8 cellular contexts compared by ENCODE assay signal in the genomic region with DNA sequence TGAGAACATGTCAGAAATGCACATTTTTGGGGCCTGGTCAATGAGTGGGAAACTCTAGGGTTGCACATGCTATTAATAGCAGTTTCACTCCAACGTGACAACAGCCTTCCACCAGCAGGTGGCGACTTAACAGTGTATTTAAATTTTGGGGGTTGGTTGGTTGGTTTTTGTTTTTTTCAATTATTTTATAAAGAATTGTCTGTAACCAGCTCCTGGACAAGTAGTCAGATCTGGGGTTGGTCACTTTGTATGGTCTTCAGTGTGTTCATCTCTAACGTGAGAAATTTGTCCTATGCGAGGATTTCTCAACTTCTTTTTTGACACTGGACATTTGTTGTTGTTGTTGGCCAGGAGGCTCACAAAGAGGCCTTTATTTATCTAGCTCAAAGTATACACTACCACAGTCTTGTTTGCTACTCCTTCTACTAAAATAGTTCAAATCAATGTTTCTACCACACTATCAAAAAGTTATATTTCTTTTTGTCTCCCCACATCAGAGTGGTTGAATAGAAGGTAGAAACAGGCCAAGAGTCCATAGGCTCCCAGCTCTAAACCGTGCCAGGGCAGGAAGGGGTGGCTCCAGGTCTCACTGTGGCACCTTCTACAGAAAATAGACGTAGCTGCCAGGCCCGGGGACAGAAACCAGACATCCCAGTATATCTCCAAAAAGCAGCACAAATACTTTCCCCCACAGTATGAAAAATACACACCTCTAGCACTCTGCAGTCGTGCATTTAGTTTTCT.
DNase-seq lines count a peak whose midpoint lies in the region; ATAC-seq and TF ChIP-seq lines count a peak whose summit lies in the region.

No MANE protein-coding gene starts in this region.

- H3K4me1 Mint-ChIP-seq in activated T-helper 1 cell treated with anti-CD3 and anti-CD28 coated beads, Interleukin-12 subunit alpha, Interleukin-12 subunit beta, Interleukin-2, Interleukin-4 antibody, amounts not matched to agents 30 ng/mL and 10 ng/mL and 1 ng/mL, durations not matched to agents 14 hours and 24 hours and 36 hours (ENCODE audit: low read depth) = peaks cover 10% of the 10 kb centered on the region
- H3K4me1 Mint-ChIP-seq in osteocyte (ENCODE audit: unreplicated experiment) = no peaks in the 10 kb centered on the region

- H3K36me3 Mint-ChIP-seq in activated T-helper 1 cell treated with anti-CD3 and anti-CD28 coated beads, Interleukin-12 subunit alpha, Interleukin-12 subunit beta, Interleukin-2, Interleukin-4 antibody, amounts not matched to agents 30 ng/mL and 10 ng/mL and 1 ng/mL, durations not matched to agents 14 hours and 24 hours and 36 hours (ENCODE audit: low read depth) = no peaks in the 10 kb centered on the region
- no peaks in the 10 kb centered on the region for H3K36me3 Mint-ChIP-seq in osteocyte (ENCODE audit: unreplicated experiment)

- H3K79me2 ChIP-seq in PC-3 (ENCODE audit: low read length) = no peaks in the 10 kb centered on the region

- H3K4me2 ChIP-seq in PC-3 (ENCODE audit: low read length) = no peak overlapping the region

- 26 to 27% methylated on average over 7 to 8 of the region's 8 CpGs for WGBS in transverse colon (ENCODE audit: low coverage in 1 of 2), 2 donors

- in situ Hi-C loops in transverse colon (cut with MboI; ENCODE audit: low pct_ligation_motif_present in 1 of 4, low pct_unique_long_range_greater_than_20kb in 1 of 4, low sequenced_read_pairs in 3 of 4) = loop anchor here in 3 of 4 donors (5.0 to 10.0 kb wide), 4 partner anchors 167 to 297 kb away; no protein-coding TSS in a partner anchor

- no peaks in the 10 kb centered on the region for H3F3A ChIP-seq in PC-3 (ENCODE audit: low read length, unreplicated experiment)

- no peak overlapping the region for H3K27ac ChIP-seq in PC-3 (ENCODE audit: low read length)
- no peak overlapping the region for H3K27ac ChIP-seq in transverse colon

- no peak overlapping the region for H3K27ac Mint-ChIP-seq in activated T-helper 1 cell treated with anti-CD3 and anti-CD28 coated beads, Interleukin-12 subunit alpha, Interleukin-12 subunit beta, Interleukin-2, Interleukin-4 antibody, amounts not matched to agents 30 ng/mL and 10 ng/mL and 1 ng/mL, durations not matched to agents 14 hours and 24 hours and 36 hours
- no peak overlapping the region for H3K27ac Mint-ChIP-seq in osteocyte (ENCODE audit: unreplicated experiment)

- H3K36me3 ChIP-seq in PC-3 (ENCODE audit: low read depth, low read length) (no peaks in the 10 kb centered on the region), transverse colon (no peaks in the 10 kb centered on the region)

- H3K4me1 ChIP-seq in PC-3 (ENCODE audit: insufficient read depth, low read length) (no peaks in the 10 kb centered on the region), transverse colon (peaks cover 0 to 8% (median 0%) of the 10 kb centered on the region in 4 donors)

- TF ChIP-seq CTCF in AG04449 (IDR thresholded peaks at IDR 0.05; ENCODE audit: insufficient read depth, low read length, missing control alignments) (peak; percentile 63), PC-3 (conservative IDR thresholded peaks at IDR 0.05; ENCODE audit: low read depth, low read length) (peak; percentile 70), osteocyte (IDR thresholded peaks at IDR 0.05) (peak; percentile 84), transverse colon (IDR thresholded peaks at IDR 0.05) (peak; percentile 73 to 87 (median 80))

- no peak overlapping the region for H3K4me3 Mint-ChIP-seq in activated T-helper 1 cell treated with anti-CD3 and anti-CD28 coated beads, Interleukin-12 subunit alpha, Interleukin-12 subunit beta, Interleukin-2, Interleukin-4 antibody, amounts not matched to agents 30 ng/mL and 10 ng/mL and 1 ng/mL, durations not matched to agents 14 hours and 24 hours and 36 hours
- H3K4me3 Mint-ChIP-seq in osteocyte (ENCODE audit: unreplicated experiment) = no peak overlapping the region

- no peak for DNase-seq in AG04449 (ENCODE audit: low read depth, low spot score)
- DNase-seq in PC-3 = peak; percentile 68
- DNase-seq in activated T-helper 1 cell treated with anti-CD3 and anti-CD28 coated beads, Interleukin-12 subunit alpha, Interleukin-12 subunit beta, Interleukin-2, Interleukin-4 antibody, amounts not matched to agents 30 ng/mL and 10 ng/mL and 1 ng/mL, durations not matched to agents 14 hours and 24 hours and 36 hours (ENCODE audit: low spot score) = peak; percentile 45
- peak; percentile 46 for DNase-seq in fibroblast of the conjunctiva (ENCODE audit: low read depth)
- no peak for DNase-seq in osteocyte (ENCODE audit: extremely low spot score, unreplicated experiment)
- DNase-seq in transverse colon = peak; percentile 73

- H3K9ac ChIP-seq in PC-3 (ENCODE audit: low read length) = no peak overlapping the region

- no peaks in the 10 kb centered on the region for H3K27me3 ChIP-seq in PC-3 (ENCODE audit: low read length)
- no peaks in the 10 kb centered on the region for H3K27me3 ChIP-seq in transverse colon

- H3K27me3 Mint-ChIP-seq in activated T-helper 1 cell treated with anti-CD3 and anti-CD28 coated beads, Interleukin-12 subunit alpha, Interleukin-12 subunit beta, Interleukin-2, Interleukin-4 antibody, amounts not matched to agents 30 ng/mL and 10 ng/mL and 1 ng/mL, durations not matched to agents 14 hours and 24 hours and 36 hours (ENCODE audit: insufficient read depth) = peaks cover 12% of the 10 kb centered on the region
- peaks cover 10% of the 10 kb centered on the region for H3K27me3 Mint-ChIP-seq in osteocyte (ENCODE audit: unreplicated experiment)

- no peak for TF ChIP-seq POLR2A in transverse colon (IDR thresholded peaks at IDR 0.05)

- ATAC-seq in GM18498 (IDR thresholded peaks at IDR 0.05; ENCODE audit: unreplicated experiment) = peak; percentile 60
- ATAC-seq in HG03175 (IDR thresholded peaks at IDR 0.05; ENCODE audit: unreplicated experiment) = peak; percentile 59
- ATAC-seq in PC-3 = no peak

- no peak for TF ChIP-seq EP300 in transverse colon (IDR thresholded peaks at IDR 0.05; ENCODE audit: low read depth)

- CTCF ChIA-PET in AG04449 (lab: Yijun Ruan, JAX) = interaction anchor here (0.7 to 13.9 kb wide), 41 partner anchors 7 to 461 kb away, joined by 3 to 387 read pairs (median 5); a partner anchor contains a TSS
- CTCF ChIA-PET in PC-3 (lab: Charles Lee) = interaction anchor here (0.6 kb wide), 1 partner anchor 162 kb away, joined by 4 read pairs; no protein-coding TSS in a partner anchor

- H3K9me2 ChIP-seq in PC-3 (replicated peaks; ENCODE audit: low read length) = no peaks in the 10 kb centered on the region

- POLR2A ChIA-PET in AG04449 (lab: Yijun Ruan, JAX) = no interaction called here
- POLR2A ChIA-PET in PC-3 (lab: Charles Lee; ENCODE audit: unreplicated experiment) = no interaction called here

- intact Hi-C loops in PC-3 (cut with micrococcal nuclease) (loop anchor here (5.0 to 10.0 kb wide), 2 partner anchors 165 to 407 kb away; no protein-coding TSS in a partner anchor), transverse colon (cut with DNase I; ENCODE audit: low total_unique reads) (loop anchor here (2.0 to 5.0 kb wide), 2 partner anchors 225 to 300 kb away; no protein-coding TSS in a partner anchor)
- intact Hi-C loops in activated T-helper 1 cell treated with anti-CD3 and anti-CD28 coated beads, Interleukin-12 subunit alpha, Interleukin-12 subunit beta, Interleukin-2, Interleukin-4 antibody, amounts not matched to agents 30 ng/mL and 10 ng/mL and 1 ng/mL, durations not matched to agents 14 hours and 24 hours and 36 hours (cut with micrococcal nuclease) = loop anchor here (1.0 to 10.0 kb wide), 5 partner anchors 174 to 1087 kb away; no protein-coding TSS in a partner anchor

- no TSS peak for BruUV-seq in PC-3 (replicated peaks; lab: Mats Ljungman, UMichigan)

- no peak overlapping the region for H2AFZ ChIP-seq in PC-3 (ENCODE audit: low read length)

- H3K9me3 Mint-ChIP-seq in activated T-helper 1 cell treated with anti-CD3 and anti-CD28 coated beads, Interleukin-12 subunit alpha, Interleukin-12 subunit beta, Interleukin-2, Interleukin-4 antibody, amounts not matched to agents 30 ng/mL and 10 ng/mL and 1 ng/mL, durations not matched to agents 14 hours and 24 hours and 36 hours = no peaks in the 10 kb centered on the region
- H3K9me3 Mint-ChIP-seq in osteocyte (ENCODE audit: unreplicated experiment) = no peaks in the 10 kb centered on the region

- H3K9me3 ChIP-seq in PC-3 (ENCODE audit: low read length) (no peaks in the 10 kb centered on the region), transverse colon (no peaks in the 10 kb centered on the region)

- H3K4me3 ChIP-seq in AG04449 (ENCODE audit: low read depth, low read length) (no peak overlapping the region), PC-3 (ENCODE audit: low read length) (no peak overlapping the region), transverse colon (no peak overlapping the region)

- H4K20me1 ChIP-seq in PC-3 (ENCODE audit: low read length) = no peaks in the 10 kb centered on the region

Comparison
In these comparisons a context has a peak if more than half of its experiments do, and no peak if none do; other contexts are left out.
1. DNase-seq: peak in PC-3 (single experiment), activated T-helper 1 cell treated with anti-CD3 and anti-CD28 coated beads, Interleukin-12 subunit alpha, Interleukin-12 subunit beta, Interleukin-2, Interleukin-4 antibody, amounts not matched to agents 30 ng/mL and 10 ng/mL and 1 ng/mL, durations not matched to agents 14 hours and 24 hours and 36 hours (single experiment), fibroblast of the conjunctiva (single experiment) and transverse colon (single experiment); none in AG04449 (single experiment) and osteocyte (single experiment).
2. Peak in every context shown above with its lines, with median percentiles within 50 percentile points of each other: CTCF ChIP-seq.